In the genomic region with DNA sequence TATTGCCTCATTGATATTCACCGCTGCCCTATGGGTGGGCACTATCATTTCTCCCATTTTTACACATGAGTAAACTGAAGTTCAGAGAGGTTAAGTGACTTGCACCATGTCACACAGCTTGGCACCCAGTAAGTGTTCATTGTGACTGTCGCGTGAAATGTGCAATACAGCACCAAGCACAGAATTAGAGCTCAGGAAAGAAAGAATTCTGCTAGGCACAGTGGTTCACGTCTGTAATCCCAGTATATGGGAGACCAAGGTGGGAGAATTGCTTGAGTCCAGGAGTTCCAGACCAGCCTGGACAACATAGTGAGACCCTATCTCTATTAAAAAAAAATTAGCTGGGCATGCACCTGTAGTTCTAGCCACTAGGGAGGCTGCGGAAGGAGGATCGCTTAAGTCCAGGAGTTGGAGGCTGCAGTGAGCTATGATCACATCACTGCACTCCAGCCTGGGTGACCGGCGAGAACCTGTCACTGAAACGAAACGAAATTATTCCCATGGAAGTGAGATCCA, we compare ENCODE assay signal across 1 cellular context.
TF ChIP-seq lines count a peak whose summit lies in the region.

No MANE protein-coding gene starts in this region.

TF ChIP-seq in SK-N-SH treated with all-trans-retinoic acid at 6 μM for 48 hours, 23 proteins besides CTCF, POLR2A, EP300 and RAD21 (continued from another document):
- TF ChIP-seq, protein P1, sequence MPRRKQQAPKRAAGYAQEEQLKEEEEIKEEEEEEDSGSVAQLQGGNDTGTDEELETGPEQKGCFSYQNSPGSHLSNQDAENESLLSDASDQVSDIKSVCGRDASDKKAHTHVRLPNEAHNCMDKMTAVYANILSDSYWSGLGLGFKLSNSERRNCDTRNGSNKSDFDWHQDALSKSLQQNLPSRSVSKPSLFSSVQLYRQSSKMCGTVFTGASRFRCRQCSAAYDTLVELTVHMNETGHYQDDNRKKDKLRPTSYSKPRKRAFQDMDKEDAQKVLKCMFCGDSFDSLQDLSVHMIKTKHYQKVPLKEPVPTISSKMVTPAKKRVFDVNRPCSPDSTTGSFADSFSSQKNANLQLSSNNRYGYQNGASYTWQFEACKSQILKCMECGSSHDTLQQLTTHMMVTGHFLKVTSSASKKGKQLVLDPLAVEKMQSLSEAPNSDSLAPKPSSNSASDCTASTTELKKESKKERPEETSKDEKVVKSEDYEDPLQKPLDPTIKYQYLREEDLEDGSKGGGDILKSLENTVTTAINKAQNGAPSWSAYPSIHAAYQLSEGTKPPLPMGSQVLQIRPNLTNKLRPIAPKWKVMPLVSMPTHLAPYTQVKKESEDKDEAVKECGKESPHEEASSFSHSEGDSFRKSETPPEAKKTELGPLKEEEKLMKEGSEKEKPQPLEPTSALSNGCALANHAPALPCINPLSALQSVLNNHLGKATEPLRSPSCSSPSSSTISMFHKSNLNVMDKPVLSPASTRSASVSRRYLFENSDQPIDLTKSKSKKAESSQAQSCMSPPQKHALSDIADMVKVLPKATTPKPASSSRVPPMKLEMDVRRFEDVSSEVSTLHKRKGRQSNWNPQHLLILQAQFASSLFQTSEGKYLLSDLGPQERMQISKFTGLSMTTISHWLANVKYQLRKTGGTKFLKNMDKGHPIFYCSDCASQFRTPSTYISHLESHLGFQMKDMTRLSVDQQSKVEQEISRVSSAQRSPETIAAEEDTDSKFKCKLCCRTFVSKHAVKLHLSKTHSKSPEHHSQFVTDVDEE (CRISPR knock-in tag; IDR thresholded peaks at IDR 0.05), result no peak
- TF ChIP-seq ISL1 (CRISPR knock-in tag; IDR thresholded peaks at IDR 0.05), result no peak
- TF ChIP-seq ZFP3 (CRISPR knock-in tag; IDR thresholded peaks at IDR 0.05), result no peak
- TF ChIP-seq, protein P2, sequence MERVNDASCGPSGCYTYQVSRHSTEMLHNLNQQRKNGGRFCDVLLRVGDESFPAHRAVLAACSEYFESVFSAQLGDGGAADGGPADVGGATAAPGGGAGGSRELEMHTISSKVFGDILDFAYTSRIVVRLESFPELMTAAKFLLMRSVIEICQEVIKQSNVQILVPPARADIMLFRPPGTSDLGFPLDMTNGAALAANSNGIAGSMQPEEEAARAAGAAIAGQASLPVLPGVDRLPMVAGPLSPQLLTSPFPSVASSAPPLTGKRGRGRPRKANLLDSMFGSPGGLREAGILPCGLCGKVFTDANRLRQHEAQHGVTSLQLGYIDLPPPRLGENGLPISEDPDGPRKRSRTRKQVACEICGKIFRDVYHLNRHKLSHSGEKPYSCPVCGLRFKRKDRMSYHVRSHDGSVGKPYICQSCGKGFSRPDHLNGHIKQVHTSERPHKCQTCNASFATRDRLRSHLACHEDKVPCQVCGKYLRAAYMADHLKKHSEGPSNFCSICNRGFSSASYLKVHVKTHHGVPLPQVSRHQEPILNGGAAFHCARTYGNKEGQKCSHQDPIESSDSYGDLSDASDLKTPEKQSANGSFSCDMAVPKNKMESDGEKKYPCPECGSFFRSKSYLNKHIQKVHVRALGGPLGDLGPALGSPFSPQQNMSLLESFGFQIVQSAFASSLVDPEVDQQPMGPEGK (CRISPR knock-in tag; IDR thresholded peaks at IDR 0.05; ENCODE audit: borderline replicate concordance), result no peak
- no peak for TF ChIP-seq OSR1 (CRISPR knock-in tag; IDR thresholded peaks at IDR 0.05)
- TF ChIP-seq, protein P3, sequence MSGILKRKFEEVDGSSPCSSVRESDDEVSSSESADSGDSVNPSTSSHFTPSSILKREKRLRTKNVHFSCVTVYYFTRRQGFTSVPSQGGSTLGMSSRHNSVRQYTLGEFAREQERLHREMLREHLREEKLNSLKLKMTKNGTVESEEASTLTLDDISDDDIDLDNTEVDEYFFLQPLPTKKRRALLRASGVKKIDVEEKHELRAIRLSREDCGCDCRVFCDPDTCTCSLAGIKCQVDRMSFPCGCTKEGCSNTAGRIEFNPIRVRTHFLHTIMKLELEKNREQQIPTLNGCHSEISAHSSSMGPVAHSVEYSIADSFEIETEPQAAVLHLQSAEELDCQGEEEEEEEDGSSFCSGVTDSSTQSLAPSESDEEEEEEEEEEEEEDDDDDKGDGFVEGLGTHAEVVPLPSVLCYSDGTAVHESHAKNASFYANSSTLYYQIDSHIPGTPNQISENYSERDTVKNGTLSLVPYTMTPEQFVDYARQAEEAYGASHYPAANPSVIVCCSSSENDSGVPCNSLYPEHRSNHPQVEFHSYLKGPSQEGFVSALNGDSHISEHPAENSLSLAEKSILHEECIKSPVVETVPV (CRISPR knock-in tag; IDR thresholded peaks at IDR 0.05), result no peak
